In genomic region chr18:13516855-13517254, GRCh38 we compare ENCODE assay signal across 1 cellular context.
TF ChIP-seq lines count a peak whose summit lies in the region.

No MANE protein-coding gene starts in this region.

TF ChIP-seq in HepG2, 621 proteins besides CTCF, POLR2A, EP300 and RAD21:
- TF ChIP-seq ZBTB40 (IDR thresholded peaks at IDR 0.05) = no peak
- TF ChIP-seq ZBTB40 (CRISPR knock-in tag; IDR thresholded peaks at IDR 0.05) = no peak
- TF ChIP-seq JUND (CRISPR knock-in tag; IDR thresholded peaks at IDR 0.05) = no peak
- TF ChIP-seq HNF4A (CRISPR knock-in tag; IDR thresholded peaks at IDR 0.05) = peak; percentile 20; the same call in 1 of the 2 replicates
- peak; percentile 52; the same call in 1 of the 2 replicates for TF ChIP-seq ZNF770 (CRISPR knock-in tag; IDR thresholded peaks at IDR 0.05)
- no peak for TF ChIP-seq ERF (CRISPR knock-in tag; IDR thresholded peaks at IDR 0.05)
- no peak for TF ChIP-seq EHMT2 (IDR thresholded peaks at IDR 0.05; ENCODE audit: borderline replicate concordance, low read depth, low read length)
- no peak for TF ChIP-seq BRD4 (CRISPR knock-in tag; IDR thresholded peaks at IDR 0.05)
